Comparison of ENCODE assay signal across 1 cellular context in genomic region chr7:94041529-94041928, GRCh38.
TF ChIP-seq lines count a peak whose summit lies in the region.

No MANE protein-coding gene starts in this region.

TF ChIP-seq in IMR-90, 13 proteins besides CTCF, POLR2A, EP300 and RAD21 (continued from another document):
- TF ChIP-seq MAFK (IDR thresholded peaks at IDR 0.05; ENCODE audit: low read depth, low read length): no peak
- no peak for TF ChIP-seq RFX5 (IDR thresholded peaks at IDR 0.05; ENCODE audit: low read depth, low read length)
- TF ChIP-seq MAZ (IDR thresholded peaks at IDR 0.05; ENCODE audit: borderline replicate concordance, low read depth, low read length): no peak
- TF ChIP-seq BHLHE40 (IDR thresholded peaks at IDR 0.05; ENCODE audit: low read depth, low read length): no peak
- no peak for TF ChIP-seq SMC3 (IDR thresholded peaks at IDR 0.05; ENCODE audit: low read depth, low read length)
- TF ChIP-seq CEBPB (IDR thresholded peaks at IDR 0.05; ENCODE audit: low read depth, low read length): no peak
TF ChIP-seq in IMR-90: peak in this region for 0.
